In the genomic region with DNA sequence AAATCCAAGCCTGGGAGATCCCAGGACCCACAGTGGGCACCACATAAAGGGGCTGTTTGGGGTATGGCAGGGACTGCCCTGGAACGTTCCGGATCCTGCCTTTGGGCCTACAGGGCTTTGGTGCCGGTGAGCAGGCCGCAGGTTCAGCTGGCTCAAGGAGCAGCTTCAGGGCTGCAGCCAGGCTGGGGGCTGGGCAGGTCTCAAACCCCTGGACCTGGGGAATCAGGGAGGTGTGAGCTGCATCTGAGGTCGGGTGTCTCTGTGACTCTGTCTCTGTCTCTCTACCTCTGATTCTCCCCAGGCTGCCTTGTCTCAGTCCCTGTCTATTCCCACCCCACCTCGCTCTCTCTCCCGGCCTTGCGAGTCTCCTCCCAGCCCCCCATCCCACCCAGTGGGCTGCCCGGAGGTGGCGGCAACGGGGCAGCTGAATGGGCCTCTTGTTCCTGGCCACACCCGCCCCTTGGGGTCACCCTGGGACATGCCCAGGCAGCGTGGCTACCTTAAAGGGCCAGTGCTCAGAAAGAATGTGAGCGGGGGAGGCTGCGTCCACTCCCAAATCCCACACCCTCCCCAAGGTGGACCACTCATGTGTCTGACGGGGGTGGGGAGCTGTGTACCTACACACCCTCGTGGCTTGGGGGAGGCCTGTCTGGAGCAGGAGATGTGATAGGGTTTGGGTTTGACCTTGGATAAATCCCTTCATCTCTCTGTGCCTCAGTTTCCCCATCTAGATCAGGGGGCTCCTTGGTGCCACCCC, we compare ENCODE assay signal across 10 cellular contexts. TPM values are rescaled to one million over a fixed set of nuclear protein-coding genes. Genes with fewer than 3 reads are reported as not detected.
DNase-seq lines count a peak whose midpoint lies in the region; ATAC-seq and TF ChIP-seq lines count a peak whose summit lies in the region.
"Had no signal": no experiment of that assay in that cellular context is flagged by ENCODE, and none has a peak within 500 bp of the region (broad histone marks: within the 10 kb centered on the region; RNA-seq: fewer than 3 reads in every experiment).

No MANE protein-coding gene starts in this region.

- peaks cover 2% of the 10 kb centered on the region for H3K36me3 Mint-ChIP-seq in osteocyte (ENCODE audit: unreplicated experiment)

- DNase-seq in AG20443 (ENCODE audit: low spot score) (peak; percentile 57), SW480 (ENCODE audit: low spot score) (peak; percentile 46), heart left ventricle (peak in 1 of 5 donors; percentile 75), osteocyte (ENCODE audit: extremely low spot score, unreplicated experiment) (no peak), NCI-H2227 (lab: John Stamatoyannopoulos, UW; ENCODE audit: unreplicated experiment) (no peak), glomerular visceral epithelial cell (ENCODE audit: extremely low spot score) (no peak), MV-4-11 (lab: John Stamatoyannopoulos, UW) (no peak)
- DNase-seq: activated T-cell treated with anti-CD3 and anti-CD28 coated beads, Interleukin-2, amount 50 U/mL, for 48 hours had no signal

- H3K4me1 ChIP-seq in heart left ventricle: peaks cover 5 to 57% (median 34%) of the 10 kb centered on the region in 12 donors

- intact Hi-C loops in heart left ventricle (cut with DNase I): loop anchor here in 2 of 10 donors (2.0 kb wide), 2 partner anchors 31 to 67 kb away; partner anchors contain the start of gene NFIC (in 1 of the 2)

- H3K4me3 Mint-ChIP-seq in osteocyte (ENCODE audit: unreplicated experiment): no peak overlapping the region

- no peak for TF ChIP-seq POLR2A in heart left ventricle (IDR thresholded peaks at IDR 0.05)

- H3K9me3 ChIP-seq in heart left ventricle: no peaks in the 10 kb centered on the region
- H3K9me3 ChIP-seq: SJSA1 had no signal

- H3K27me3 ChIP-seq in heart left ventricle: no peaks in the 10 kb centered on the region
- H3K27me3 ChIP-seq: SJSA1 had no signal

- TF ChIP-seq CTCF in heart left ventricle (IDR thresholded peaks at IDR 0.05): no peak
- no peak for TF ChIP-seq CTCF in osteocyte (IDR thresholded peaks at IDR 0.05)

- H3K4me3 ChIP-seq in heart left ventricle: peak overlapping the region in 3 of 12 donors; percentile 21 to 51 (median 40)
- H3K4me3 ChIP-seq: SJSA1 had no signal

- 43 to 52% (median 51%) methylated on average over 10 to 17 of the region's 17 CpGs for WGBS in heart left ventricle, 4 donors

- H3K27ac Mint-ChIP-seq in osteocyte (ENCODE audit: unreplicated experiment): peak overlapping the region; percentile 57

- H3K4me1 Mint-ChIP-seq in osteocyte (ENCODE audit: unreplicated experiment): peaks cover 29% of the 10 kb centered on the region

- H3K27me3 Mint-ChIP-seq in osteocyte (ENCODE audit: unreplicated experiment): no peaks in the 10 kb centered on the region

- ATAC-seq in heart left ventricle (peak; percentile 6 to 57 (median 46)), GM18861 (IDR thresholded peaks at IDR 0.05; ENCODE audit: unreplicated experiment) (no peak)

- peaks cover 0 to 14% (median 6%) of the 10 kb centered on the region in 9 donors for H3K36me3 ChIP-seq in heart left ventricle

- peak overlapping the region; percentile 74 to 100 (median 94) for H3K27ac ChIP-seq in heart left ventricle
- H3K27ac ChIP-seq: SJSA1 had no signal

- no peaks in the 10 kb centered on the region for H3K9me3 Mint-ChIP-seq in osteocyte (ENCODE audit: unreplicated experiment)

RNA-seq across cellular contexts. Expression of gene NFIC, which starts 31.1 kb away (rescaled TPM):
- total RNA-seq in heart left ventricle (100 to 1,000 TPM; 107 to 267 (median 155) TPM), osteocyte (61.4 and 63.8 TPM in 2 replicates)
- 100 to 1,000 TPM; 159 to 192 TPM for polyA plus RNA-seq in heart left ventricle

Comparison
In these comparisons a context has a peak if more than half of its experiments do, and no peak if none do; other contexts are left out.
1. DNase-seq: peak in AG20443 (single experiment) and SW480 (single experiment); none in osteocyte (single experiment), NCI-H2227 (single experiment), glomerular visceral epithelial cell (single experiment) and MV-4-11 (single experiment).